In the genomic region with DNA sequence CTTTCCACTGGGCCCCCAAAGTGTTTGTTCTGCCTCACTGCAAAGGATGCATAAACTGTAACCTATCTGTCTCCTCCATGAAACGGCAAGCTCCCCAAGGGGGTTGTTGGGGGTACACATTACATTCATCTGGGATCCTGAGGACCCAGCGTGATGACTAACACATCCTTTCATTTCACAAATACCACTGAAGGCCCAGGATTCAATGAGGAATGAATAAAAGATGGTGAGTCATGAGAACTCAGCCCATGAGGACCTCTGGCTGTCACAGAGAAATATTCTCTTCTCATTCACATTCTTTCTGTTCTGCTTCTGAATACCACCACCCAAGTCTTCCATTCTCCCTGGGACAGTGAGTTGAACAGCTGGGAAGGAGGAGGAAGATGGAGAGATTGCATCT, we compare ENCODE assay signal across 23 cellular contexts.
A peak's percentile ranks its signal among the peaks of the same experiment; 100 is the strongest.
DNase-seq lines count a peak whose midpoint lies in the region; ATAC-seq, FAIRE-seq and TF ChIP-seq lines count a peak whose summit lies in the region.
"Had no signal": no experiment of that assay in that cellular context is flagged by ENCODE, and none has a peak within 500 bp of the region (broad histone marks: within the 10 kb centered on the region; RNA-seq: fewer than 3 reads in every experiment).

No MANE protein-coding gene starts in this region.

- H3K4me1 Mint-ChIP-seq in glutamatergic neuron (ENCODE audit: low read depth, unreplicated experiment) = peaks cover 62% of the 10 kb centered on the region
- H3K4me1 Mint-ChIP-seq: activated naive CD8-positive, alpha-beta T cell treated with anti-CD3 and anti-CD28 coated beads, Interleukin-2, amount 50 U/mL, for 24 hours had no signal

- H3K27ac Mint-ChIP-seq in glutamatergic neuron (ENCODE audit: unreplicated experiment) = no peak overlapping the region
- H3K27ac Mint-ChIP-seq: activated naive CD8-positive, alpha-beta T cell treated with anti-CD3 and anti-CD28 coated beads, Interleukin-2, amount 50 U/mL, for 24 hours; activated T-helper 2 cell treated with anti-CD3 and anti-CD28 coated beads, Interferon-gamma antibody, Interleukin-2, Interleukin-4, amounts not matched to agents 10 μg/mL and 5 μg/mL and 100 μg/mL, durations not matched to agents 14 hours and 24 hours and 36 hours; CD8-positive, alpha-beta T cell had no signal

- TF ChIP-seq POLR2A in H54 (IDR thresholded peaks at IDR 0.05; ENCODE audit: low read depth, low read length) = no peak

- no peak overlapping the region for H3K4me3 ChIP-seq in foreskin fibroblast (ENCODE audit: low read depth in 1 of 2, low read length in 2 of 2)
- H3K4me3 ChIP-seq: psoas muscle had no signal

- ATAC-seq in Right ventricle myocardium superior (ENCODE audit: poor library complexity) = no peak
- ATAC-seq: activated naive CD8-positive, alpha-beta T cell treated with anti-CD3 and anti-CD28 coated beads, Interleukin-2, amount 50 U/mL, for 24 hours; CD8-positive, alpha-beta T cell; left lobe of liver; psoas muscle had no signal

- intact Hi-C loops in Right ventricle myocardium superior (cut with DNase I) = no loop called here

- TF ChIP-seq CTCF in foreskin fibroblast (IDR thresholded peaks at IDR 0.05; ENCODE audit: low read depth, low read length) = no peak
- no peak for TF ChIP-seq CTCF in glutamatergic neuron (IDR thresholded peaks at IDR 0.05; ENCODE audit: partially characterized antibody, unreplicated experiment)

- H3K9me3 Mint-ChIP-seq in glutamatergic neuron (ENCODE audit: unreplicated experiment) = peaks cover 43% of the 10 kb centered on the region
- H3K9me3 Mint-ChIP-seq: activated naive CD8-positive, alpha-beta T cell treated with anti-CD3 and anti-CD28 coated beads, Interleukin-2, amount 50 U/mL, for 24 hours; activated T-helper 2 cell treated with anti-CD3 and anti-CD28 coated beads, Interferon-gamma antibody, Interleukin-2, Interleukin-4, amounts not matched to agents 10 μg/mL and 5 μg/mL and 100 μg/mL, durations not matched to agents 14 hours and 24 hours and 36 hours; CD8-positive, alpha-beta T cell had no signal

- peaks cover 42% of the 10 kb centered on the region for H3K27me3 Mint-ChIP-seq in glutamatergic neuron (ENCODE audit: unreplicated experiment)
- H3K27me3 Mint-ChIP-seq: activated naive CD8-positive, alpha-beta T cell treated with anti-CD3 and anti-CD28 coated beads, Interleukin-2, amount 50 U/mL, for 24 hours had no signal

- peak; percentile 12 for DNase-seq in ACHN
- DNase-seq in H54 (ENCODE audit: insufficient read length, low spot score) = peak; percentile 30
- DNase-seq in SK-MEL-5 (ENCODE audit: low read depth, low spot score) = peak; percentile 25
- DNase-seq in foreskin fibroblast = peak; percentile 7 to 21
- DNase-seq in hippocampal formation (lab: John Stamatoyannopoulos, UW) = no peak
- no peak for DNase-seq in Right ventricle myocardium superior
- DNase-seq in glutamatergic neuron = no peak
- no peak for DNase-seq in activated CD8-positive, alpha-beta memory T cell treated with anti-CD3 and anti-CD28 coated beads, Interleukin-2, amount 50 U/mL, for 4 hours
- DNase-seq: activated CD4-positive, alpha-beta T cell treated with anti-CD3 and anti-CD28 coated beads, Interleukin-2, amount 50 U/mL, for 1 hour; activated naive CD8-positive, alpha-beta T cell treated with anti-CD3 and anti-CD28 coated beads, Interleukin-2, amount 50 U/mL, for 24 hours; CD8-positive, alpha-beta T cell; central memory CD4-positive, alpha-beta T cell; DMS79 treated with DMSO at 0.1 percent for 48 hours; erythroblast; midbrain; NCI-H187; NCI-H2227 treated with DMSO at 0.1 percent for 48 hours; psoas muscle; stimulated activated CD4-positive, alpha-beta T cell treated with anti-CD3 and anti-CD28 coated beads, Interleukin-1b, Interleukin-23, amount 100 ng/mL, for 48 hours; stimulated activated naive CD4-positive, alpha-beta T cell treated with Interleukin-2 at 50 U/mL for 16 hours; T-helper 2 cell had no signal

- peaks cover 13% of the 10 kb centered on the region for H3K36me3 Mint-ChIP-seq in glutamatergic neuron (ENCODE audit: unreplicated experiment)
- H3K36me3 Mint-ChIP-seq: CD8-positive, alpha-beta T cell had no signal

- in situ Hi-C loops in ACHN (cut with HindIII; ENCODE audit: low pct_ligation_motif_present, low pct_unique_long_range_greater_than_20kb, low sequenced_read_pairs) = no loop called here
- in situ Hi-C loops in SK-MEL-5 (cut with HindIII; ENCODE audit: low pct_unique_long_range_greater_than_20kb, low sequenced_read_pairs) = no loop called here

- H3K4me3 Mint-ChIP-seq in glutamatergic neuron (ENCODE audit: unreplicated experiment) = no peak overlapping the region
- H3K4me3 Mint-ChIP-seq: activated naive CD8-positive, alpha-beta T cell treated with anti-CD3 and anti-CD28 coated beads, Interleukin-2, amount 50 U/mL, for 24 hours; CD8-positive, alpha-beta T cell had no signal

- no peak for FAIRE-seq in H54 (lab: Jason Lieb, UNC)

Comparison
In these comparisons a context has a peak if more than half of its experiments do, and no peak if none do; other contexts are left out.
1. DNase-seq: peak in ACHN (single experiment), H54 (single experiment), SK-MEL-5 (single experiment) and foreskin fibroblast (2 of 2); none in hippocampal formation (0 of 2), Right ventricle myocardium superior (single experiment), glutamatergic neuron (single experiment) and activated CD8-positive, alpha-beta memory T cell treated with anti-CD3 and anti-CD28 coated beads, Interleukin-2, amount 50 U/mL, for 4 hours (single experiment).